Comparison of ENCODE assay signal across 19 cellular contexts in genomic region chr1:3741566-3742438, GRCh38. TPM values are rescaled to one million over a fixed set of nuclear protein-coding genes. Genes with fewer than 3 reads are reported as not detected.
"Had no signal": no experiment of that assay in that cellular context is flagged by ENCODE, and none has a peak within 500 bp of the region (broad histone marks: within the 10 kb centered on the region; RNA-seq: fewer than 3 reads in every experiment).

No MANE protein-coding gene starts in this region.

- H3K27me3 Mint-ChIP-seq: activated B cell treated with CpG ODN at 0.5 μM for 24 hours, type B pancreatic cell had no signal

- H3K27ac Mint-ChIP-seq: activated B cell treated with CpG ODN at 0.5 μM for 24 hours; activated naive CD4-positive, alpha-beta T cell treated with anti-CD3 and anti-CD28 coated beads for 36 hours; type B pancreatic cell had no signal

- H3K4me3 Mint-ChIP-seq: activated B cell treated with CpG ODN at 0.5 μM for 24 hours; activated naive CD4-positive, alpha-beta T cell treated with anti-CD3 and anti-CD28 coated beads for 36 hours; type B pancreatic cell had no signal

- H3K4me3 ChIP-seq: dorsolateral prefrontal cortex, left lung, ovary, SJCRH30 had no signal

- H3K27ac ChIP-seq: left lung, ovary had no signal

- H3K9me3 ChIP-seq: left lung, ovary, SJCRH30 had no signal

- H3K9me3 Mint-ChIP-seq: activated B cell treated with CpG ODN at 0.5 μM for 24 hours; activated naive CD4-positive, alpha-beta T cell treated with anti-CD3 and anti-CD28 coated beads for 36 hours; type B pancreatic cell had no signal

- H3K27me3 ChIP-seq: dorsolateral prefrontal cortex, ovary, SJCRH30 had no signal

- DNase-seq: activated B cell treated with CpG ODN at 0.5 μM for 24 hours; activated CD4-positive, alpha-beta T cell treated with anti-CD3 and anti-CD28 coated beads for 48 hours; activated naive CD4-positive, alpha-beta T cell treated with anti-CD3 and anti-CD28 coated beads for 36 hours; dorsolateral prefrontal cortex; hippocampal formation; ovary; SJCRH30; stimulated activated CD4-positive, alpha-beta T cell treated with anti-CD3 and anti-CD28 coated beads, Interleukin-4, amount 100 ng/mL, for 24 hours; stimulated activated naive CD4-positive, alpha-beta T cell treated with Interleukin-2 at 50 U/mL for 16 hours; T-helper 2 cell had no signal

- H3K36me3 ChIP-seq: ovary had no signal

RNA-seq across cellular contexts. Expression of gene CCDC27, which starts 10.4 kb away (rescaled TPM):
- total RNA-seq: activated B cell treated with CpG ODN at 0.5 μM for 24 hours; activated CD8-positive, alpha-beta memory T cell treated with anti-CD3 and anti-CD28 coated beads for 36 hours; activated naive CD4-positive, alpha-beta T cell treated with anti-CD3 and anti-CD28 coated beads for 36 hours; astrocyte; left lung; mesenteric fat pad; ovary; SJCRH30 had no signal
- polyA plus RNA-seq: adipose tissue, esophagus, keratinocyte, neural cell had no signal

RNA-seq across cellular contexts. Expression of gene SMIM1, which starts 30.7 kb away (rescaled TPM):
- total RNA-seq: SJCRH30 had no signal
- polyA plus RNA-seq: neural cell had no signal
